In the genomic region with DNA sequence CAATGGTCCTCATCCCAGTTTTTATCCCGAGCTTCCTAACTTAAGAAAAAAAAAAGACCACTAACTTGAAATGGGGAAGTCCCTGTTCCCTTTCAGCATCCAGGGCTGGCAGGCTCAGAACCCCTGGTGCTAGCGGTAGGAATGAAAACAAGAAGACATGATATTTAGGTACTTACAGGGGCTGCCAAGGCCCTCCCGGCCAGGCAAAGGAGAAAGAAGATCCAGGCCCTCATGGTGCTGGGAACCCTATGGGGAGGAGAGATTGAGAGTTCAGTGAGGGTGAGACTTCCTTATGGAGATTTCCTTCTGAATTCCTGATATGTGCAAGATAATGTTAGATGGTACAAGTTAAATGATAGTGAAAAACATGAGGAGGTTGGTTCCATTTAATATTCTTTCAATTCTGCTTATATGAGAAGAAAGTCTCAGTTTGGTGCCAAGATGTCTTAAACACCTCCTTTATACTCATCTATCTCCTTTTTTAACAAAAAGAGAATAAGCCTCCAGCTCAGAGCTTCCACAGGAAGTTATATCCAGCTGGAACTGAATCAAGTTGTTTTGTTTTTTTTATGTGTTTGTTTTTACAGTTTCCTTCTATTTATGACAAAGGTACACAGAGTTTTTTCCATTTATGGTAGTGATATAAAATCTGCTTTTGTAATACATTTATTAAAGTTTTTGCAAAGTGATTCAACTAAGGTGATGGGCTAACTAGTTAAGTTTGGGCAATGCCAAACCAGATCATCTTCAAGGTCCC, we compare ENCODE assay signal across 9 cellular contexts. TPM values are rescaled to one million over a fixed set of nuclear protein-coding genes. Genes with fewer than 3 reads are reported as not detected.
DNase-seq lines count a peak whose midpoint lies in the region; ATAC-seq and TF ChIP-seq lines count a peak whose summit lies in the region.
"Had no signal": no experiment of that assay in that cellular context is flagged by ENCODE, and none has a peak within 500 bp of the region (broad histone marks: within the 10 kb centered on the region; RNA-seq: fewer than 3 reads in every experiment).

No MANE protein-coding gene starts in this region.

- H3K4me1 ChIP-seq in HUES64 (ENCODE audit: insufficient read depth, low read length) (peaks cover 40% of the 10 kb centered on the region), lower lobe of right lung (peaks cover 91% of the 10 kb centered on the region), thyroid gland (peaks cover 21 to 91% of the 10 kb centered on the region in 2 donors)

- in situ Hi-C loops in brain microvascular endothelial cell (cut with HindIII; ENCODE audit: low pct_ligation_motif_present, low sequenced_read_pairs), result no loop called here

- 0 out of 2 replicates have a peak overlapping the region, but pooled peaks have one; percentile 31 for H3K9ac ChIP-seq in HUES64 (ENCODE audit: low read depth, low read length)

- peak overlapping the region; percentile 70 for H3K27ac ChIP-seq in HUES64 (ENCODE audit: low read depth, low read length)
- peak overlapping the region; percentile 72 for H3K27ac ChIP-seq in brain microvascular endothelial cell
- peak overlapping the region; percentile 75 for H3K27ac ChIP-seq in lower lobe of right lung
- H3K27ac ChIP-seq in thyroid gland, result peak overlapping the region; percentile 55 to 83 (median 83)

- DNase-seq in brain microvascular endothelial cell (no peak), lower lobe of right lung (no peak), thyroid gland (no peak), NOMO-1 treated with dmso at 0.1 percent for 144 hours (lab: John Stamatoyannopoulos, UW; ENCODE audit: unreplicated experiment) (no peak), NCI-H1105 treated with DMSO at 0.1 percent for 48 hours (lab: John Stamatoyannopoulos, UW) (no peak)
- DNase-seq: RPMI8226 had no signal

- TF ChIP-seq CTCF in brain microvascular endothelial cell (IDR thresholded peaks at IDR 0.05; ENCODE audit: low read depth, low read length, missing control alignments) (no peak), lower lobe of right lung (IDR thresholded peaks at IDR 0.05) (no peak), thyroid gland (IDR thresholded peaks at IDR 0.05) (no peak)

- H3K27me3 ChIP-seq in HUES64 (ENCODE audit: insufficient read depth, low read length), result no peaks in the 10 kb centered on the region
- H3K27me3 ChIP-seq in brain microvascular endothelial cell (replicated peaks), result no peaks in the 10 kb centered on the region
- no peaks in the 10 kb centered on the region for H3K27me3 ChIP-seq in lower lobe of right lung (ENCODE audit: low read depth)
- no peaks in the 10 kb centered on the region for H3K27me3 ChIP-seq in thyroid gland

- H3K4me3 ChIP-seq in HUES64 (ENCODE audit: low read length), result no peak overlapping the region
- no peak overlapping the region for H3K4me3 ChIP-seq in brain microvascular endothelial cell (ENCODE audit: low read depth, low read length)
- no peak overlapping the region for H3K4me3 ChIP-seq in lower lobe of right lung
- H3K4me3 ChIP-seq in thyroid gland (replicated peaks in 1 of 3), result no peak overlapping the region

- H3K36me3 ChIP-seq in HUES64 (ENCODE audit: insufficient read depth, low read length), result peaks cover 43% of the 10 kb centered on the region
- peaks cover 97% of the 10 kb centered on the region for H3K36me3 ChIP-seq in brain microvascular endothelial cell (replicated peaks)
- H3K36me3 ChIP-seq in lower lobe of right lung, result peaks cover 44% of the 10 kb centered on the region
- H3K36me3 ChIP-seq in thyroid gland, result peaks cover 25 to 27% of the 10 kb centered on the region in 2 donors

- intact Hi-C loops in lower lobe of right lung (cut with DNase I) (no loop called here), thyroid gland (cut with DNase I) (no loop called here)

- H3K9me3 ChIP-seq in HUES64 (ENCODE audit: insufficient read depth, low read depth, low read length), result no peaks in the 10 kb centered on the region
- no peaks in the 10 kb centered on the region for H3K9me3 ChIP-seq in lower lobe of right lung
- H3K9me3 ChIP-seq in thyroid gland, result no peaks in the 10 kb centered on the region

- no peak for TF ChIP-seq POLR2A in thyroid gland (IDR thresholded peaks at IDR 0.05)

- ATAC-seq in lower lobe of right lung (no peak), HG02970 (IDR thresholded peaks at IDR 0.05; ENCODE audit: low FRiP score, unreplicated experiment) (no peak), GM19467 (IDR thresholded peaks at IDR 0.05; ENCODE audit: unreplicated experiment) (no peak)

- 58% methylated on average over 3 of the region's 3 CpGs for WGBS in HUES64
- 48 to 58% methylated on average over 3 of the region's 3 CpGs for WGBS in thyroid gland, 2 donors

RNA-seq across cellular contexts. Expression of gene SPARC, which starts 10.6 kb away (rescaled TPM):
- 236 TPM for polyA plus RNA-seq in HUES64 (2013, experiment 1 of 2)
- polyA plus RNA-seq in HUES64 (2013, experiment 2 of 2), result 250 TPM
- total RNA-seq in lower lobe of right lung (904 TPM), thyroid gland (100 to 1,000 TPM; 302 to 327 (median 309) TPM)
